ENCODE assay signal across 1 cellular context in genomic region chr12:121810234-121810817, GRCh38.
TF ChIP-seq lines count a peak whose summit lies in the region.

No MANE protein-coding gene starts in this region.

TF ChIP-seq in H1, 55 proteins besides CTCF, POLR2A, EP300 and RAD21:
- TF ChIP-seq SIRT6 (IDR thresholded peaks at IDR 0.05; ENCODE audit: low read length), result no peak
- TF ChIP-seq JUND (IDR thresholded peaks at IDR 0.05; ENCODE audit: low read length), result no peak
- no peak for TF ChIP-seq RBBP5 (IDR thresholded peaks at IDR 0.05; ENCODE audit: borderline replicate concordance, low read depth, low read length)
- no peak for TF ChIP-seq KDM4A (IDR thresholded peaks at IDR 0.05; ENCODE audit: low read depth, low read length, severe bottlenecking)
- no peak for TF ChIP-seq SAP30 (IDR thresholded peaks at IDR 0.05; ENCODE audit: insufficient read depth, insufficient replicate concordance, low read length)
- no peak for TF ChIP-seq BRCA1 (IDR thresholded peaks at IDR 0.05; ENCODE audit: low read depth, low read length)
- no peak for TF ChIP-seq RFX5 (IDR thresholded peaks at IDR 0.05; ENCODE audit: borderline replicate concordance, low read depth, low read length)
- no peak for TF ChIP-seq FOSL1 (IDR thresholded peaks at IDR 0.05; ENCODE audit: insufficient read depth, low read depth, low read length)
- no peak for TF ChIP-seq SP1 (IDR thresholded peaks at IDR 0.05; ENCODE audit: low read depth, low read length)
- no peak for TF ChIP-seq CBX8 (IDR thresholded peaks at IDR 0.05; ENCODE audit: borderline replicate concordance, low read depth, low read length)
- no peak for TF ChIP-seq NRF1 (IDR thresholded peaks at IDR 0.05; ENCODE audit: low read depth, low read length)
- no peak for TF ChIP-seq POLR2AphosphoS5 (IDR thresholded peaks at IDR 0.05; ENCODE audit: low read depth, low read length)
- TF ChIP-seq TCF12 (IDR thresholded peaks at IDR 0.05; ENCODE audit: low read depth, low read length), result no peak
- no peak for TF ChIP-seq CHD2 (IDR thresholded peaks at IDR 0.05; ENCODE audit: low read length)
- no peak for TF ChIP-seq KDM1A (IDR thresholded peaks at IDR 0.05; ENCODE audit: borderline replicate concordance, low read length)
- no peak for TF ChIP-seq TBP (IDR thresholded peaks at IDR 0.05; ENCODE audit: low read depth, low read length)
- TF ChIP-seq NANOG (IDR thresholded peaks at IDR 0.05; ENCODE audit: insufficient read depth, low read depth, low read length, poor library complexity, severe bottlenecking), result no peak
- no peak for TF ChIP-seq SRF (IDR thresholded peaks at IDR 0.05; ENCODE audit: low read depth, low read length)
TF ChIP-seq in H1: peak in this region for 0.
